ENCODE assay signal across 9 cellular contexts in genomic region chr9:83220737-83221136, GRCh38.
DNase-seq lines count a peak whose midpoint lies in the region; ATAC-seq and TF ChIP-seq lines count a peak whose summit lies in the region.
"Had no signal": no experiment of that assay in that cellular context is flagged by ENCODE, and none has a peak within 500 bp of the region (broad histone marks: within the 10 kb centered on the region; RNA-seq: fewer than 3 reads in every experiment).

No MANE protein-coding gene starts in this region.

- H3K9me3 ChIP-seq in smooth muscle cell (replicated peaks; ENCODE audit: low read depth) = no peaks in the 10 kb centered on the region
- no peaks in the 10 kb centered on the region for H3K9me3 ChIP-seq in esophagus muscularis mucosa

- no peaks in the 10 kb centered on the region for H4K20me1 ChIP-seq in smooth muscle cell (ENCODE audit: low read depth)

- no peak overlapping the region for H3K4me3 Mint-ChIP-seq in activated CD8-positive, alpha-beta T cell treated with anti-CD3 and anti-CD28 coated beads for 36 hours
- no peak overlapping the region for H3K4me3 Mint-ChIP-seq in activated CD8-positive, alpha-beta T cell treated with anti-CD3 and anti-CD28 coated beads, Interleukin-2, amount 10 ng/mL, durations not matched to agents 7 days and 5 days
- H3K4me3 Mint-ChIP-seq: B cell had no signal

- CTCF ChIA-PET in activated CD8-positive, alpha-beta T cell treated with anti-CD3 and anti-CD28 coated beads for 36 hours (lab: Charles Lee) = interaction anchor here (1.1 kb wide), 1 partner anchor 9 kb away, joined by 4 read pairs; no protein-coding TSS in a partner anchor
- CTCF ChIA-PET in activated CD8-positive, alpha-beta T cell treated with anti-CD3 and anti-CD28 coated beads, Interleukin-2, amount 10 ng/mL, durations not matched to agents 7 days and 5 days (lab: Charles Lee) = interaction anchor here (0.6 to 1.7 kb wide), 4 partner anchors 10 to 375 kb away, joined by 3 to 6 read pairs (median 4); no protein-coding TSS in a partner anchor

- no peaks in the 10 kb centered on the region for H3K9me3 Mint-ChIP-seq in activated CD8-positive, alpha-beta T cell treated with anti-CD3 and anti-CD28 coated beads for 36 hours
- no peaks in the 10 kb centered on the region for H3K9me3 Mint-ChIP-seq in activated CD8-positive, alpha-beta T cell treated with anti-CD3 and anti-CD28 coated beads, Interleukin-2, amount 10 ng/mL, durations not matched to agents 7 days and 5 days (ENCODE audit: insufficient read depth)

- H3K36me3 ChIP-seq in smooth muscle cell (ENCODE audit: low read depth) (no peaks in the 10 kb centered on the region), esophagus muscularis mucosa (no peaks in the 10 kb centered on the region)

- H3K9ac ChIP-seq in smooth muscle cell (ENCODE audit: low read depth) = no peak overlapping the region

- POLR2A ChIA-PET in activated CD8-positive, alpha-beta T cell treated with anti-CD3 and anti-CD28 coated beads for 36 hours (lab: Charles Lee) = no interaction called here
- POLR2A ChIA-PET in activated CD8-positive, alpha-beta T cell treated with anti-CD3 and anti-CD28 coated beads, Interleukin-2, amount 10 ng/mL, durations not matched to agents 7 days and 5 days (lab: Charles Lee) = no interaction called here

- DNase-seq in activated CD8-positive, alpha-beta T cell treated with anti-CD3 and anti-CD28 coated beads for 36 hours = peak; percentile 8
- no peak for DNase-seq in activated CD8-positive, alpha-beta T cell treated with anti-CD3 and anti-CD28 coated beads, Interleukin-2, amount 10 ng/mL, durations not matched to agents 7 days and 5 days
- DNase-seq in amniotic epithelial cell (ENCODE audit: low read depth) = peak; percentile 86
- no peak for DNase-seq in smooth muscle cell (lab: John Stamatoyannopoulos, UW; ENCODE audit: unreplicated experiment)
- DNase-seq in left lobe of liver (ENCODE audit: low spot score) = no peak
- DNase-seq in effector CD8-positive, alpha-beta T cell (lab: John Stamatoyannopoulos, UW) = no peak
- DNase-seq in esophagus muscularis mucosa (ENCODE audit: extremely low spot score) = no peak

- H3K4me1 ChIP-seq in smooth muscle cell (ENCODE audit: low read depth) (peaks cover 4% of the 10 kb centered on the region), esophagus muscularis mucosa (peaks cover 11 to 17% (median 15%) of the 10 kb centered on the region in 4 donors)

- H3K27ac ChIP-seq in smooth muscle cell (ENCODE audit: low read depth) (peak overlapping the region; percentile 50), esophagus muscularis mucosa (replicated peaks in 1 of 4) (no peak overlapping the region)

- peaks cover 7% of the 10 kb centered on the region for H3F3A ChIP-seq in smooth muscle cell (ENCODE audit: low read depth)

- H3K27me3 Mint-ChIP-seq in activated CD8-positive, alpha-beta T cell treated with anti-CD3 and anti-CD28 coated beads for 36 hours = peaks cover 39% of the 10 kb centered on the region
- peaks cover 27% of the 10 kb centered on the region for H3K27me3 Mint-ChIP-seq in activated CD8-positive, alpha-beta T cell treated with anti-CD3 and anti-CD28 coated beads, Interleukin-2, amount 10 ng/mL, durations not matched to agents 7 days and 5 days (ENCODE audit: low read depth)

- no peaks in the 10 kb centered on the region for H3K4me1 Mint-ChIP-seq in activated CD8-positive, alpha-beta T cell treated with anti-CD3 and anti-CD28 coated beads for 36 hours (ENCODE audit: low read depth)
- H3K4me1 Mint-ChIP-seq in activated CD8-positive, alpha-beta T cell treated with anti-CD3 and anti-CD28 coated beads, Interleukin-2, amount 10 ng/mL, durations not matched to agents 7 days and 5 days (ENCODE audit: low read depth) = peaks cover 3% of the 10 kb centered on the region

- no peaks in the 10 kb centered on the region for H3K79me2 ChIP-seq in smooth muscle cell (ENCODE audit: low read depth)

- H3K4me3 ChIP-seq in smooth muscle cell = no peak overlapping the region
- H3K4me3 ChIP-seq in esophagus muscularis mucosa = no peak overlapping the region

- H3K27ac Mint-ChIP-seq in activated CD8-positive, alpha-beta T cell treated with anti-CD3 and anti-CD28 coated beads for 36 hours = no peak overlapping the region
- H3K27ac Mint-ChIP-seq in activated CD8-positive, alpha-beta T cell treated with anti-CD3 and anti-CD28 coated beads, Interleukin-2, amount 10 ng/mL, durations not matched to agents 7 days and 5 days = no peak overlapping the region
- H3K27ac Mint-ChIP-seq: B cell had no signal

- WGBS in smooth muscle cell (ENCODE audit: low lambda C conversion rate) = 8% methylated on average over 3 of the region's 3 CpGs
- WGBS in esophagus muscularis mucosa = 65% methylated on average over 3 of the region's 3 CpGs

- intact Hi-C loops in activated CD8-positive, alpha-beta T cell treated with anti-CD3 and anti-CD28 coated beads for 36 hours (cut with micrococcal nuclease) = no loop called here
- intact Hi-C loops in esophagus muscularis mucosa (cut with DNase I) = no loop called here

- H3K27me3 ChIP-seq in smooth muscle cell (ENCODE audit: low read depth) = no peaks in the 10 kb centered on the region
- no peaks in the 10 kb centered on the region for H3K27me3 ChIP-seq in esophagus muscularis mucosa

- no peaks in the 10 kb centered on the region for H3K36me3 Mint-ChIP-seq in activated CD8-positive, alpha-beta T cell treated with anti-CD3 and anti-CD28 coated beads for 36 hours (ENCODE audit: low read depth)
- H3K36me3 Mint-ChIP-seq in activated CD8-positive, alpha-beta T cell treated with anti-CD3 and anti-CD28 coated beads, Interleukin-2, amount 10 ng/mL, durations not matched to agents 7 days and 5 days (ENCODE audit: low read depth) = no peaks in the 10 kb centered on the region

- TF ChIP-seq EP300 in esophagus muscularis mucosa (IDR thresholded peaks at IDR 0.05) = no peak

- H2AFZ ChIP-seq in smooth muscle cell (ENCODE audit: low read depth) = no peak overlapping the region

- H3K4me2 ChIP-seq in smooth muscle cell = peak overlapping the region; percentile 89

- no peak for ATAC-seq in activated CD8-positive, alpha-beta T cell treated with anti-CD3 and anti-CD28 coated beads for 36 hours
- ATAC-seq in activated CD8-positive, alpha-beta T cell treated with anti-CD3 and anti-CD28 coated beads, Interleukin-2, amount 10 ng/mL, durations not matched to agents 7 days and 5 days = no peak
- ATAC-seq in HG02973 (IDR thresholded peaks at IDR 0.05; ENCODE audit: unreplicated experiment) (peak; percentile 99), left lobe of liver (no peak)

- TF ChIP-seq POLR2A in esophagus muscularis mucosa (IDR thresholded peaks at IDR 0.05; ENCODE audit: low read depth) = no peak

- no peak for TF ChIP-seq CTCF in activated CD8-positive, alpha-beta T cell treated with anti-CD3 and anti-CD28 coated beads for 36 hours (IDR thresholded peaks at IDR 0.05)
- TF ChIP-seq CTCF in smooth muscle cell (IDR thresholded peaks at IDR 0.05; ENCODE audit: borderline replicate concordance, insufficient read depth, poor library complexity, severe bottlenecking) (no peak), esophagus muscularis mucosa (IDR thresholded peaks at IDR 0.05) (no peak)

Comparison
In these comparisons a context has a peak if more than half of its experiments do, and no peak if none do; other contexts are left out.
1. DNase-seq: peak in activated CD8-positive, alpha-beta T cell treated with anti-CD3 and anti-CD28 coated beads for 36 hours (single experiment) and amniotic epithelial cell (single experiment); none in activated CD8-positive, alpha-beta T cell treated with anti-CD3 and anti-CD28 coated beads, Interleukin-2, amount 10 ng/mL, durations not matched to agents 7 days and 5 days (single experiment), smooth muscle cell (single experiment), left lobe of liver (single experiment), effector CD8-positive, alpha-beta T cell (single experiment) and esophagus muscularis mucosa (single experiment).